In the genomic region with DNA sequence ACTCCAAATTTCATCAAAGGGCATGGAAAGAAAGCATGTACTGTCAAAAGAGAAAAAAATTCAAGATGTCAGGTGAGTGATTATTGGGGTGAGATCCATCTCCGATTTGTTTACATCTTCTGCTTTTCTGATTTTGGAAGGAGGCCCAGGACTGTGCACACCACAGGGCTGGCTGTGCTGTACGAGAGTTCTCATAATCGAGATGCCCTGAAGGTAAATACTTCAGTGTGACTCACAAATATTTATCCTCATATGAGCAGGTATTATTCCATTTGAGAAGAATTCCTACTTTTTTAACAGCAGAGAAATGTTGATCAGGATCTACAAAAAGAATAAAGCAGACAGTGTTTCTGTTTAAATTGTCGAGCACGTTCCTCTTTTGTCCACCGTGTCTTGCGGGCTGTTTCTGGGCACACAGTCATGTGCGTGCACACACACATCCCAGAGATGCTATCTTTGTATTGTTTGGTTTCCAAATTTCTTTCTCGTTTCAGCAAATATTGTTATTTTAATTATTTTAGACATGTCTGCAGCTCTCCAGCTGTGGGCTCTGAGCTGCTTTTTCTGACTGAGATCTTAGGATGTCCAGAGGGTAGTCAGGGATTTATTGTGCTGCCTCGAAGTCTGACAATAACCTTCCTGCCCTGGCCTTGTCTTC, we compare ENCODE assay signal across 16 cellular contexts.
A peak's percentile ranks its signal among the peaks of the same experiment; 100 is the strongest.
DNase-seq lines count a peak whose midpoint lies in the region; ATAC-seq and TF ChIP-seq lines count a peak whose summit lies in the region.
"Had no signal": no experiment of that assay in that cellular context is flagged by ENCODE, and none has a peak within 500 bp of the region (broad histone marks: within the 10 kb centered on the region; RNA-seq: fewer than 3 reads in every experiment).

No MANE protein-coding gene starts in this region.

- no peaks in the 10 kb centered on the region for H3K9me3 ChIP-seq in mesenchymal stem cell (ENCODE audit: control insufficient read depth, low read length)
- H3K9me3 ChIP-seq in SJCRH30 (replicated peaks) = no peaks in the 10 kb centered on the region
- H3K9me3 ChIP-seq: neutrophil, testis had no signal

- no peak overlapping the region for H3K14ac ChIP-seq in mesenchymal stem cell (ENCODE audit: low read length in 2 of 2)

- no peak overlapping the region for H2BK5ac ChIP-seq in mesenchymal stem cell (ENCODE audit: low read depth, low read length, poor library complexity, severe bottlenecking)

- no peaks in the 10 kb centered on the region for H3K27me3 ChIP-seq in mesenchymal stem cell (ENCODE audit: control insufficient read depth in 1 of 2, insufficient read depth in 1 of 2, low read length in 2 of 2)
- H3K27me3 ChIP-seq in SJCRH30 = no peaks in the 10 kb centered on the region
- H3K27me3 ChIP-seq: neutrophil, testis had no signal

- no peak overlapping the region for H3K18ac ChIP-seq in mesenchymal stem cell (ENCODE audit: low read depth in 1 of 2, low read length in 2 of 2)

- no peak overlapping the region for H2BK15ac ChIP-seq in mesenchymal stem cell (ENCODE audit: low read depth, poor library complexity, severe bottlenecking)

- H3K4me3 Mint-ChIP-seq in HFFc6 = peak overlapping the region; percentile 54

- H2AFZ ChIP-seq in mesenchymal stem cell (ENCODE audit: low read depth, low read length) = no peak overlapping the region

- H3K36me3 ChIP-seq in mesenchymal stem cell (ENCODE audit: control insufficient read depth in 1 of 2, insufficient read depth in 2 of 2, low read depth in 1 of 2, low read length in 2 of 2) (peaks cover 24 to 74% of the 10 kb centered on the region in 2 experiments), SJCRH30 (peaks cover 78% of the 10 kb centered on the region)
- H3K36me3 ChIP-seq: neutrophil, WERI-Rb-1 had no signal

- H2BK12ac ChIP-seq in mesenchymal stem cell (ENCODE audit: low read length in 2 of 2) = no peak overlapping the region

- H3K9me3 Mint-ChIP-seq in HFFc6 = no peaks in the 10 kb centered on the region

- TF ChIP-seq CTCF in 22Rv1 (IDR thresholded peaks at IDR 0.05) (no peak), HFFc6 (IDR thresholded peaks at IDR 0.05) (no peak), astrocyte of the cerebellum (IDR thresholded peaks at IDR 0.05; ENCODE audit: low read depth, low read length, missing control alignments) (no peak)

- H3K4me1 Mint-ChIP-seq in HFFc6 (ENCODE audit: low read depth) = peaks cover 78% of the 10 kb centered on the region

- in situ Hi-C loops in astrocyte of the cerebellum (cut with HindIII; ENCODE audit: low sequenced_read_pairs) = no loop called here

- H2AK5ac ChIP-seq in mesenchymal stem cell (ENCODE audit: low read length, severe bottlenecking) = peak overlapping the region; percentile 46

- no peak overlapping the region for H3K4me2 ChIP-seq in mesenchymal stem cell (ENCODE audit: low read length, poor library complexity, severe bottlenecking)

- H4K91ac ChIP-seq in mesenchymal stem cell (ENCODE audit: low read length) = no peak overlapping the region

- WGBS in mesenchymal stem cell = 95% methylated on average over 7 of the region's 10 CpGs

- H4K8ac ChIP-seq in mesenchymal stem cell (ENCODE audit: low read length) = no peak overlapping the region

- H3K27ac ChIP-seq in 22Rv1 (peak overlapping the region; percentile 83), mesenchymal stem cell (ENCODE audit: low read length, poor library complexity, severe bottlenecking) (peak overlapping the region; percentile 48), SJCRH30 (no peak overlapping the region)
- H3K27ac ChIP-seq: neutrophil, testis, WERI-Rb-1 had no signal

- no peak overlapping the region for H2BK120ac ChIP-seq in mesenchymal stem cell (ENCODE audit: low read depth, low read length)

- peaks cover 18% of the 10 kb centered on the region for H3K79me1 ChIP-seq in mesenchymal stem cell (replicated peaks; ENCODE audit: low read length, poor library complexity, severe bottlenecking)

- DNase-seq in HFFc6 (peak; percentile 81), astrocyte of the cerebellum (ENCODE audit: low read depth) (peak; percentile 54), mesenchymal stem cell (no peak), HuH-7 (ENCODE audit: low spot score) (no peak), NK-92 (lab: John Stamatoyannopoulos, UW; ENCODE audit: unreplicated experiment) (no peak), SJCRH30 (no peak)
- DNase-seq: activated naive CD4-positive, alpha-beta T cell treated with Interleukin-2 at 50 U/mL for 16 hours; cerebellar nuclear complex; DMS 273 treated with DMSO at 0.1 percent for 48 hours; NCI-H1436 treated with DMSO at 0.1 percent for 48 hours; NCI-H69; testis; WERI-Rb-1 had no signal

- no peak overlapping the region for H3K9ac ChIP-seq in mesenchymal stem cell (ENCODE audit: low read length)

- H3K4me1 ChIP-seq in mesenchymal stem cell (ENCODE audit: control insufficient read depth, insufficient read depth, low read depth, low read length) (peaks cover 5% of the 10 kb centered on the region), SJCRH30 (no peaks in the 10 kb centered on the region)

- no peak overlapping the region for H3K4me3 ChIP-seq in astrocyte of the cerebellum (ENCODE audit: low read depth, low read length)
- H3K4me3 ChIP-seq in mesenchymal stem cell (ENCODE audit: insufficient read depth in 1 of 2, low read depth in 1 of 2, low read length in 2 of 2) = no peak overlapping the region
- H3K4me3 ChIP-seq in SJCRH30 = no peak overlapping the region
- H3K4me3 ChIP-seq: testis had no signal

- H3K4ac ChIP-seq in mesenchymal stem cell (ENCODE audit: low read depth in 1 of 2, low read length in 2 of 2) = no peak overlapping the region

- H3K23ac ChIP-seq in mesenchymal stem cell (ENCODE audit: low read length in 2 of 2) = no peak overlapping the region

- no peak for ATAC-seq in HG03139 (IDR thresholded peaks at IDR 0.05; ENCODE audit: unreplicated experiment)

- H3K27ac Mint-ChIP-seq in HFFc6 = peak overlapping the region; percentile 56

- H3K36me3 Mint-ChIP-seq in HFFc6 (ENCODE audit: low read depth) = peaks cover 56% of the 10 kb centered on the region

- H3K27me3 Mint-ChIP-seq in HFFc6 (ENCODE audit: insufficient read depth) = peaks cover 4% of the 10 kb centered on the region; the same call in 1 of the 2 replicates

Comparison
In these comparisons a context has a peak if more than half of its experiments do, and no peak if none do; other contexts are left out.
1. DNase-seq: peak in HFFc6 (single experiment) and astrocyte of the cerebellum (single experiment); none in mesenchymal stem cell (single experiment), HuH-7 (single experiment), NK-92 (single experiment) and SJCRH30 (0 of 2).